In genomic region chr5:32008746-32009145, GRCh38 we compare ENCODE assay signal across 26 cellular contexts.
"Had no signal": no experiment of that assay in that cellular context is flagged by ENCODE, and none has a peak within 500 bp of the region (broad histone marks: within the 10 kb centered on the region; RNA-seq: fewer than 3 reads in every experiment).

No MANE protein-coding gene starts in this region.

- H3K4me1 ChIP-seq: Peyer's patch, SJSA1 had no signal

- H3K4me3 ChIP-seq: MG63, PC-9, Peyer's patch, SJSA1, SK-N-MC had no signal

- H2AFZ ChIP-seq: PC-9 had no signal

- H3K36me3 ChIP-seq: MG63, Peyer's patch, SJSA1 had no signal

- H3K27ac ChIP-seq: PC-9, Peyer's patch, SJSA1, SK-N-MC had no signal

- H3K27me3 ChIP-seq: MG63, Peyer's patch, SJSA1 had no signal

- ATAC-seq: HepG2 had no signal

- DNase-seq: IMR-90, Karpas-422, KG1, NCI-H1092, NCI-H1105 treated with DMSO at 0.1 percent for 48 hours, NCI-H1417 treated with DMSO at 0.1 percent for 48 hours, NCI-H187, NCI-H2029, NCI-H2081 treated with DMSO at 0.1 percent for 48 hours, NCI-H2171, NCI-H226, NCI-H446, NCI-H510A, NCI-H524 treated with DMSO at 0.1 percent for 48 hours, NCI-H69, NCI-H774, OCI-M1, PC-9, Peyer's patch, Right ventricle myocardium superior, SIG-M5, SW 1271 had no signal

- H3K9me3 ChIP-seq: MG63, Peyer's patch, SJSA1 had no signal

- H3K4me2 ChIP-seq: PC-9 had no signal
